In genomic region chrX:135981662-135982061, GRCh38 we compare ENCODE assay signal across 16 cellular contexts.
"Had no signal": no experiment of that assay in that cellular context is flagged by ENCODE, and none has a peak within 500 bp of the region (broad histone marks: within the 10 kb centered on the region; RNA-seq: fewer than 3 reads in every experiment).

No MANE protein-coding gene starts in this region.

- H3K36me3 Mint-ChIP-seq: WTC11 had no signal

- H3K27ac ChIP-seq: gastrocnemius medialis, heart right ventricle, sigmoid colon, suprapubic skin, upper lobe of left lung had no signal

- H3K36me3 ChIP-seq: gastrocnemius medialis, heart right ventricle, sigmoid colon, suprapubic skin, upper lobe of left lung had no signal

- H3K9me3 ChIP-seq: gastrocnemius medialis, heart right ventricle, sigmoid colon, suprapubic skin, upper lobe of left lung had no signal

- H3K4me3 ChIP-seq: gastrocnemius medialis, heart right ventricle, sigmoid colon, suprapubic skin, upper lobe of left lung had no signal

- H3K4me1 ChIP-seq: suprapubic skin had no signal

- H3K27me3 ChIP-seq: gastrocnemius medialis, heart right ventricle, sigmoid colon, suprapubic skin, upper lobe of left lung had no signal

- H3K27ac Mint-ChIP-seq: activated CD4-positive, alpha-beta T cell treated with anti-CD3 and anti-CD28 coated beads, Interleukin-2, amount 10 ng/mL, durations not matched to agents 7 days and 5 days; activated naive CD8-positive, alpha-beta T cell treated with anti-CD3 and anti-CD28 coated beads, Interleukin-2, amount 10 ng/mL, durations not matched to agents 7 days and 5 days; nephron progenitor cell; WTC11 had no signal

- ATAC-seq: gastrocnemius medialis; heart right ventricle; left ventricle myocardium superior; stimulated activated naive CD8-positive, alpha-beta T cell treated with anti-CD3 and anti-CD28 coated beads, Interleukin-15, Interleukin-2, amounts not matched to agents 100 U/mL and 50 U/mL, for 24 hours; WTC11 had no signal

- H3K4me3 Mint-ChIP-seq: activated CD4-positive, alpha-beta T cell treated with anti-CD3 and anti-CD28 coated beads, Interleukin-2, amount 10 ng/mL, durations not matched to agents 7 days and 5 days; activated naive CD8-positive, alpha-beta T cell treated with anti-CD3 and anti-CD28 coated beads, Interleukin-2, amount 10 ng/mL, durations not matched to agents 7 days and 5 days; nephron progenitor cell; WTC11 had no signal

- DNase-seq: activated CD4-positive, alpha-beta T cell treated with anti-CD3 and anti-CD28 coated beads, Interleukin-2, amount 10 ng/mL, durations not matched to agents 7 days and 5 days; activated gamma-delta T cell treated with Interleukin-2 at 50 U/mL for 16 hours; activated naive CD8-positive, alpha-beta T cell treated with anti-CD3 and anti-CD28 coated beads, Interleukin-2, amount 10 ng/mL, durations not matched to agents 7 days and 5 days; activated T-cell treated with anti-CD3 and anti-CD28 coated beads, Interleukin-2, amount 50 U/mL, for 1 hour; aorta; gastrocnemius medialis; heart right ventricle; left ventricle myocardium superior; mesenchymal stem cell; nephron progenitor cell; sigmoid colon; stimulated activated CD4-positive, alpha-beta T cell treated with anti-CD3 and anti-CD28 coated beads, Interleukin-2, amount 100 ng/mL, for 48 hours; stimulated activated naive CD8-positive, alpha-beta T cell treated with anti-CD3 and anti-CD28 coated beads, Interleukin-15, Interleukin-2, amounts not matched to agents 100 U/mL and 50 U/mL, for 24 hours; upper lobe of left lung had no signal

- H3K27me3 Mint-ChIP-seq: activated CD4-positive, alpha-beta T cell treated with anti-CD3 and anti-CD28 coated beads, Interleukin-2, amount 10 ng/mL, durations not matched to agents 7 days and 5 days had no signal

- H3K9me3 Mint-ChIP-seq: activated CD4-positive, alpha-beta T cell treated with anti-CD3 and anti-CD28 coated beads, Interleukin-2, amount 10 ng/mL, durations not matched to agents 7 days and 5 days; activated naive CD8-positive, alpha-beta T cell treated with anti-CD3 and anti-CD28 coated beads, Interleukin-2, amount 10 ng/mL, durations not matched to agents 7 days and 5 days; WTC11 had no signal
